24 cellular contexts compared by ENCODE assay signal in the genomic region with DNA sequence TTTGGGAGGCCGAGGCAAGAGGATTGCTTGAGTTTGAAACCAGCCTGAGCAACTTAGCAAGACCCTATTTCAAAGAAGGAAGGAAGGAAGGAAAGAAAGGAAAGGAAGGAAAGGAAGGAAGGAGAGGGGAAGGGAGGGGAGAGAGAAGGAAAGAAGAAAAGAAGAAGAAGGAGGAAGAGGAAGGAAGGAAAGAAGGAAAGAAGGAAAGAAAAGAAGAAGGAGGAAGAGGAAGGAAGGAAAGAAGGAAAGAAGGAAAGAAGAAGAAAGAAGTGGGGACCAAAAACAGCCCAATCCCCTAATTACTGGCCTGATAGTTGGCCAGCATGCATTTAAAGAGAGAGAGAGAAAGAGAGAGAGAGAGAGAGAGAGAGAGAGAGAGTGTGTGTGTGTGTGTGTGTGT.
"Had no signal": no experiment of that assay in that cellular context is flagged by ENCODE, and none has a peak within 500 bp of the region (broad histone marks: within the 10 kb centered on the region; RNA-seq: fewer than 3 reads in every experiment).

No MANE protein-coding gene starts in this region.

- DNase-seq: IMR-90, MV-4-11, NCI-H1048, NCI-H1105, NCI-H1417 treated with DMSO at 0.1 percent for 48 hours, NCI-H146, NCI-H1694 treated with DMSO at 0.1 percent for 48 hours, NCI-H1930, NCI-H2081, NCI-H2107, NCI-H2227 treated with DMSO at 0.1 percent for 48 hours, NCI-H510A, NCI-H524 treated with DMSO at 0.1 percent for 48 hours, NCI-H69, NCI-H774, Right ventricle myocardium superior, RPMI8226, SIG-M5, SW 1271 had no signal

- FAIRE-seq: HepG2, RCC 7860 had no signal

- H3K27ac ChIP-seq: KMS-11, SJSA1, SK-N-MC had no signal

- H3K4me3 ChIP-seq: SJSA1, SK-N-MC had no signal

- H3K9ac ChIP-seq: KMS-11 had no signal

- H3K27me3 ChIP-seq: SJSA1 had no signal

- H3K36me3 ChIP-seq: SJSA1 had no signal

- H3K9me3 ChIP-seq: SJSA1 had no signal

- ATAC-seq: HepG2 had no signal

- H3K4me2 ChIP-seq: KMS-11 had no signal
